12 cellular contexts compared by ENCODE assay signal in the genomic region with DNA sequence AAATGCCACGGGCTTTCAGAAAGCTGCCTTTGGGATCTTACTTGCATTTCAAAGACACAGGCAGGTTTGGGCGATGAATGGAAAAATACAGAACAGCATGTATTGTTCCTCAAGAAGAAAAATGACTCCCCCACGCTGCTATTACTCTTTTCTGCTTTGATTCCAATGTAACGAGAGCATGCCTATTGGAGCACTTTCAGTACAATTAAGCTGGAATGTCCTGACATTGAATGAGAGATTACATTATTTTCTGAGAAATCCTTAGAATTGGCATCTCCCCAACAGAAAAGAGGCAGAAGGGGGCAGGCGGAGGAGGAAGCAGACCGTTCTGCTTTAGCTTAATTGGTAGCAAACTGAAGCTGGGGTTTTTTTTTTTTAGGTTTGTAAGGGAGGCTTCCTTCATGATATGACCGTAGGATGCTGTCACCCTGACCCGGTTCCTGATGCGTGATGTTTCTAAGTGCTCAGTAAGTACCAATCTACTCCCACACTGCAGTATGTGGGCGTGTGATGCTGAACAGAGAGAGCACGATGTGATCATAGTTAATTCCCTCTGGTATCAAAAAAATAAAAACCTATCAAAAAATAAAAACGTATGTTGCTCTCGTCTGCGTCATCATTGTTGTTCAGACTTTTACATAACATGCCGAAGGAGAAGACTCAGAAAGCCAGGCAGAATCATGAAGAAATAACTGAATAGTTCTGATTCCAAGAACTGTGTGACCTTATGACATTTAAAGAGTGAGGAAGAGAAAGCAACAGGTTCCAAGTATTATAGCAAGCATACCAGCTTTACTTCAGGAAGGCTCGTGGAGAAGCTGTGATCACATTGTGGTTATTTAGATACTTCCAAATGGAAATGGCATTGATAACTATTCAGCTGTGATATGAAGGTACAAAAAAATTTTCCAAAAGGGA. TPM values are rescaled to one million over a fixed set of nuclear protein-coding genes. Genes with fewer than 3 reads are reported as not detected.
A peak's percentile ranks its signal among the peaks of the same experiment; 100 is the strongest.
DNase-seq lines count a peak whose midpoint lies in the region; ATAC-seq lines count a peak whose summit lies in the region.
"Had no signal": no experiment of that assay in that cellular context is flagged by ENCODE, and none has a peak within 500 bp of the region (broad histone marks: within the 10 kb centered on the region; RNA-seq: fewer than 3 reads in every experiment).

No MANE protein-coding gene starts in this region.

- H3K36me3 Mint-ChIP-seq in activated T-cell treated with anti-CD3 and anti-CD28 coated beads, Interleukin-2, amount 50 U/mL, for 72 hours (ENCODE audit: insufficient read depth in 2 of 2): no peaks in the 10 kb centered on the region

- peaks cover 8% of the 10 kb centered on the region for H3K4me1 Mint-ChIP-seq in activated T-cell treated with anti-CD3 and anti-CD28 coated beads, Interleukin-2, amount 50 U/mL, for 72 hours (ENCODE audit: low read depth)

- H3K27ac ChIP-seq in Karpas-422 (ENCODE audit: low read length): no peak overlapping the region

- H3K9me3 Mint-ChIP-seq in activated T-cell treated with anti-CD3 and anti-CD28 coated beads, Interleukin-2, amount 50 U/mL, for 72 hours: no peaks in the 10 kb centered on the region
- H3K9me3 Mint-ChIP-seq: activated T-cell treated with anti-CD3 and anti-CD28 coated beads, Interleukin-2, amount 50 U/mL, for 4 hours had no signal

- no peak overlapping the region for H3K9ac ChIP-seq in Karpas-422 (ENCODE audit: low read length)

- no peak overlapping the region for H3K27ac Mint-ChIP-seq in activated T-cell treated with anti-CD3 and anti-CD28 coated beads, Interleukin-2, amount 50 U/mL, for 72 hours

- peaks cover 44% of the 10 kb centered on the region for H3K27me3 Mint-ChIP-seq in activated T-cell treated with anti-CD3 and anti-CD28 coated beads, Interleukin-2, amount 50 U/mL, for 72 hours (ENCODE audit: low read depth)

- no peaks in the 10 kb centered on the region for H3K9me2 ChIP-seq in Karpas-422 (replicated peaks; ENCODE audit: insufficient read depth, low read length)

- no peaks in the 10 kb centered on the region for H3K79me2 ChIP-seq in Karpas-422 (ENCODE audit: low read length)

- no peaks in the 10 kb centered on the region for H4K20me1 ChIP-seq in Karpas-422 (ENCODE audit: insufficient read depth, low read depth, low read length)

- H3K9me3 ChIP-seq in Karpas-422 (ENCODE audit: low read length): no peaks in the 10 kb centered on the region
- H3K9me3 ChIP-seq: MG63 had no signal

- no peak overlapping the region for H3K4me3 Mint-ChIP-seq in activated T-cell treated with anti-CD3 and anti-CD28 coated beads, Interleukin-2, amount 50 U/mL, for 72 hours
- H3K4me3 Mint-ChIP-seq: activated T-cell treated with anti-CD3 and anti-CD28 coated beads, Interleukin-2, amount 50 U/mL, for 4 hours had no signal

- no peaks in the 10 kb centered on the region for H3K36me3 ChIP-seq in Karpas-422 (ENCODE audit: insufficient read depth, low read length)
- H3K36me3 ChIP-seq: MG63 had no signal

- no peak overlapping the region for H2AFZ ChIP-seq in Karpas-422 (ENCODE audit: low read length)

- no peak for DNase-seq in Karpas-422
- DNase-seq in amniotic epithelial cell (ENCODE audit: low read depth): peak; percentile 86
- DNase-seq in Right ventricle myocardium superior: no peak
- peak; percentile 71 for DNase-seq in superior temporal gyrus (ENCODE audit: extremely low spot score)
- DNase-seq in activated T-cell treated with anti-CD3 and anti-CD28 coated beads, Interleukin-2, amount 50 U/mL, for 72 hours: no peak
- no peak for DNase-seq in HuH-7 (ENCODE audit: low spot score)
- no peak for DNase-seq in GM03348 (ENCODE audit: low spot score)
- DNase-seq: activated T-cell treated with anti-CD3 and anti-CD28 coated beads, Interleukin-2, amount 50 U/mL, for 4 hours; DMS79; GOT3; MG63; NCI-H748 treated with DMSO at 0.1 percent for 48 hours had no signal

- H3K4me2 ChIP-seq in Karpas-422 (ENCODE audit: low read depth, low read length, poor library complexity, severe bottlenecking): peak overlapping the region; percentile 6

- H3K27me3 ChIP-seq in Karpas-422 (ENCODE audit: low read length): no peaks in the 10 kb centered on the region
- H3K27me3 ChIP-seq: MG63 had no signal

- ATAC-seq in Right ventricle myocardium superior (ENCODE audit: poor library complexity): peak; percentile 82
- ATAC-seq in activated T-cell treated with anti-CD3 and anti-CD28 coated beads, Interleukin-2, amount 50 U/mL, for 72 hours (replicated peaks in 1 of 2): no peak
- ATAC-seq: activated T-cell treated with anti-CD3 and anti-CD28 coated beads, Interleukin-2, amount 50 U/mL, for 4 hours had no signal

- H3K4me3 ChIP-seq in Karpas-422 (ENCODE audit: low read length): no peak overlapping the region
- H3K4me3 ChIP-seq: MG63 had no signal

- intact Hi-C loops in Right ventricle myocardium superior (cut with DNase I): no loop called here

- peaks cover 3% of the 10 kb centered on the region; the same call in 1 of the 2 replicates for H3K4me1 ChIP-seq in Karpas-422 (ENCODE audit: low read length)

RNA-seq across cellular contexts. Expression of gene LONRF2, which starts 40.5 kb away (rescaled TPM):
- not detected in 2 replicates for total RNA-seq in Karpas-422 (2014; rRNA removed; shearing (Covaris generic); ENCODE audit: low replicate concordance)
- 14.6 TPM for total RNA-seq in Right ventricle myocardium superior
- under 1 TPM; 0.10 to 0.25 TPM for total RNA-seq in activated T-cell treated with anti-CD3 and anti-CD28 coated beads, Interleukin-2, amount 50 U/mL, for 72 hours

Comparison
In these comparisons a context has a peak if more than half of its experiments do, and no peak if none do; other contexts are left out.
1. DNase-seq: peak in amniotic epithelial cell (single experiment) and superior temporal gyrus (single experiment); none in Karpas-422 (single experiment), Right ventricle myocardium superior (single experiment), activated T-cell treated with anti-CD3 and anti-CD28 coated beads, Interleukin-2, amount 50 U/mL, for 72 hours (0 of 2), HuH-7 (single experiment) and GM03348 (single experiment).
2. RNA of gene LONRF2, which starts 40.5 kb away (total RNA-seq): 14.6 TPM in Right ventricle myocardium superior (single experiment); 0.10 to 0.25 TPM in activated T-cell treated with anti-CD3 and anti-CD28 coated beads, Interleukin-2, amount 50 U/mL, for 72 hours and not detected in Karpas-422; every median in the first group is over 10 times any median in the second.